25 cellular contexts compared by ENCODE assay signal in the genomic region with DNA sequence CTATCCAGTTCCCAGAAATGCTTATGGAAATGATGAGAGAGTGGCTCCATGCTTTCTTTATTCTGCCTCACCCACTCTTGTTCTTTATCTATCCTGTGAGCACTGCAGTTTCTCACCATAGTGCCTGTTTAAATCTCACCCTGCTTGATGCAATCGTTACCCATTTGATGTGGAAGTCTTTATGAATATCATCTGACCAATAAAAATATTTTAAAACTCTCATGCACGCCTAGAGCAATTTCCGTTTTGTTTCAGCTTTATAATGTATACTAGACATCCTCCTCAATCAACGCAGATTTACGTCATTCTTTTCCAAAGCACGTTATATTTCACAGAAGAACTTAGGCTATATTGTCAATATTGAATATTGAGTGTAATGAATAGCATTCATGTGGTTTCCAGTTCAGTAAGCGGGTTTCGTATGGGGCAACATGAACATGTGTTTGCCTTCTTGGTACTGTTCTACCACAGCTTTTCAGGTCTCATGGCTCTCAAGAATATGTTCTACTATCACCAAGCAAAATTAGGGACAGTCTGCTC. TPM values are rescaled to one million over a fixed set of nuclear protein-coding genes. Genes with fewer than 3 reads are reported as not detected.
DNase-seq lines count a peak whose midpoint lies in the region; ATAC-seq, FAIRE-seq and TF ChIP-seq lines count a peak whose summit lies in the region.
"Had no signal": no experiment of that assay in that cellular context is flagged by ENCODE, and none has a peak within 500 bp of the region (broad histone marks: within the 10 kb centered on the region; RNA-seq: fewer than 3 reads in every experiment).

No MANE protein-coding gene starts in this region.

- DNase-seq in HepG2 (ENCODE audit: low spot score) (no peak), right lobe of liver (no peak), SK-N-MC (ENCODE audit: low read depth, low spot score) (peak; percentile 32), H1 (ENCODE audit: low read depth in 1 of 2, low spot score in 2 of 2) (no peak), tibial nerve (ENCODE audit: low spot score in 2 of 2) (no peak), immature natural killer cell (no peak)
- no peak for DNase-seq in activated CD4-positive, alpha-beta T cell treated with anti-CD3 and anti-CD28 coated beads for 48 hours
- DNase-seq: AML-193; Caco-2; Calu3; CD4-positive, alpha-beta T cell; CD8-positive, alpha-beta T cell; DMS79 treated with DMSO at 0.1 percent for 48 hours; GF-D8 had no signal

- WGBS in HepG2 (ENCODE audit: low lambda C conversion rate) = 3% methylated on average over 8 of the region's 8 CpGs
- 57% methylated on average over 8 of the region's 8 CpGs for WGBS in right lobe of liver (ENCODE audit: insufficient coverage, low coverage, low lambda C conversion rate, missing lambda C conversion rate)
- 83% methylated on average over 8 of the region's 8 CpGs; no CpG with 5 or more reads in 1 of the 2 experiments for WGBS in H1 (ENCODE audit: extremely low coverage in 1 of 2, insufficient coverage in 1 of 2, insufficient read length in 1 of 2, insufficient replicate concordance in 2 of 2, low coverage in 1 of 2, low lambda C conversion rate in 2 of 2, missing lambda C conversion rate in 1 of 2), 2 experiments
- WGBS in tibial nerve, 2 donors = 85 to 90% methylated on average over 8 of the region's 8 CpGs

- H3K79me2 ChIP-seq in HepG2 (ENCODE audit: insufficient read depth, low read length) = no peaks in the 10 kb centered on the region
- no peaks in the 10 kb centered on the region for H3K79me2 ChIP-seq in H1 (ENCODE audit: control insufficient read depth in 1 of 2, insufficient read depth in 2 of 2, low read length in 2 of 2)

- no peak overlapping the region for H3K56ac ChIP-seq in H1 (replicated peaks; ENCODE audit: insufficient read length, low read depth, low read length)

- H3K23ac ChIP-seq in H1 (ENCODE audit: insufficient read length) = no peak overlapping the region

- intact Hi-C loops in HepG2 (cut with micrococcal nuclease; ENCODE audit: unreplicated experiment) (no loop called here), right lobe of liver (cut with DNase I) (no loop called here)

- no peaks in the 10 kb centered on the region for H3K36me3 Mint-ChIP-seq in immature natural killer cell
- H3K36me3 Mint-ChIP-seq: CD8-positive, alpha-beta T cell had no signal

- POLR2A ChIA-PET in HepG2 (lab: Yijun Ruan, JAX) = no interaction called here
- POLR2A ChIA-PET in H1 (lab: Charles Lee; ENCODE audit: partially characterized antibody) = no interaction called here

- H4K8ac ChIP-seq in H1 (ENCODE audit: extremely low read depth, insufficient read depth, low read length) = no peak overlapping the region

- H3K9ac ChIP-seq in HepG2 (ENCODE audit: insufficient read depth, low read depth, low read length) = no peak overlapping the region
- H3K9ac ChIP-seq in SK-N-MC (ENCODE audit: insufficient read length) = no peak overlapping the region
- H3K9ac ChIP-seq in H1 (replicated peaks in 1 of 4; ENCODE audit: extremely low read depth in 1 of 4, low read depth in 3 of 4, low read length in 3 of 4) = no peak overlapping the region
- H3K9ac ChIP-seq: BLaER1 treated with 17β-estradiol and CSF1 and Interleukin-3, amounts not matched to agents 10 nM and 100 nM had no signal

- H3K23me2 ChIP-seq in H1 (ENCODE audit: low read depth, low read length) = no peaks in the 10 kb centered on the region

- H3K14ac ChIP-seq in H1 (ENCODE audit: insufficient read length) = no peak overlapping the region

- no TSS peak for BruUV-seq in HepG2 (replicated peaks; lab: Mats Ljungman, UMichigan)

- H3K27me3 ChIP-seq in HepG2 (ENCODE audit: control insufficient read depth in 1 of 2, insufficient read depth in 2 of 2, low read length in 2 of 2) (no peaks in the 10 kb centered on the region), right lobe of liver (no peaks in the 10 kb centered on the region), H1 (replicated peaks in 1 of 4; ENCODE audit: control insufficient read depth in 3 of 4, extremely low read depth in 1 of 4, insufficient read depth in 3 of 4, low read length in 3 of 4) (no peaks in the 10 kb centered on the region), tibial nerve (no peaks in the 10 kb centered on the region)
- H3K27me3 ChIP-seq: BLaER1 treated with 17β-estradiol and CSF1 and Interleukin-3, amounts not matched to agents 10 nM and 100 nM had no signal

- no peak for TF ChIP-seq EP300 in HepG2 (IDR thresholded peaks at IDR 0.05; ENCODE audit: low read depth in 2 of 2, low read length in 2 of 2)
- no peak for TF ChIP-seq EP300 in HepG2 (CRISPR knock-in tag; IDR thresholded peaks at IDR 0.05; ENCODE audit: borderline replicate concordance)
- TF ChIP-seq EP300 in H1 (IDR thresholded peaks at IDR 0.05; ENCODE audit: borderline replicate concordance in 1 of 2, low read depth in 2 of 2, low read length in 2 of 2) = no peak
- no peak for TF ChIP-seq EP300 in tibial nerve (IDR thresholded peaks at IDR 0.05)

- H3K4me1 ChIP-seq in HepG2 (ENCODE audit: insufficient read depth, low read length) (no peaks in the 10 kb centered on the region), right lobe of liver (no peaks in the 10 kb centered on the region), H1 (replicated peaks in 1 of 4; ENCODE audit: control insufficient read depth in 3 of 4, insufficient read depth in 4 of 4, low read length in 3 of 4) (peaks cover 0 to 8% (median 3%) of the 10 kb centered on the region in 4 experiments; a peak in 3 of 7 replicates), tibial nerve (no peaks in the 10 kb centered on the region)
- H3K4me1 ChIP-seq: A549; BLaER1 treated with 17β-estradiol and CSF1 and Interleukin-3, amounts not matched to agents 10 nM and 100 nM; Caco-2 had no signal

- no peak for ATAC-seq in HepG2
- no peak for ATAC-seq in right lobe of liver
- ATAC-seq: A549; CD8-positive, alpha-beta T cell; GM12878 had no signal

- TF ChIP-seq CTCF in HepG2 (CRISPR knock-in tag; IDR thresholded peaks at IDR 0.05) (no peak), right lobe of liver (IDR thresholded peaks at IDR 0.05) (no peak), H1 (IDR thresholded peaks at IDR 0.05; ENCODE audit: control extremely low read depth in 1 of 3, insufficient read depth in 1 of 3, low read depth in 1 of 3, low read length in 3 of 3) (no peak), tibial nerve (IDR thresholded peaks at IDR 0.05) (no peak)

- H4K91ac ChIP-seq in H1 (replicated peaks; ENCODE audit: insufficient read length, low read length) = no peak overlapping the region

- H3K4me2 ChIP-seq in HepG2 (ENCODE audit: low read depth, low read length) = no peak overlapping the region
- no peak overlapping the region for H3K4me2 ChIP-seq in H1 (ENCODE audit: insufficient read depth in 1 of 2, low read depth in 2 of 2, low read length in 2 of 2)
- H3K4me2 ChIP-seq: A549; BLaER1 treated with 17β-estradiol and CSF1 and Interleukin-3, amounts not matched to agents 10 nM and 100 nM had no signal

- peaks cover 0 to 13% (median 2%) of the 10 kb centered on the region in 6 donors for H3K9me3 Mint-ChIP-seq in immature natural killer cell
- H3K9me3 Mint-ChIP-seq: CD4-positive, alpha-beta T cell had no signal

- H2BK12ac ChIP-seq in H1 (ENCODE audit: low read depth, low read length) = no peak overlapping the region

- TF ChIP-seq RAD21 in HepG2 (CRISPR knock-in tag; IDR thresholded peaks at IDR 0.05) = no peak
- TF ChIP-seq RAD21 in H1 (IDR thresholded peaks at IDR 0.05 in 1 of 2, conservative IDR thresholded peaks at IDR 0.05 in 1 of 2; ENCODE audit: low read depth in 2 of 2, low read length in 2 of 2) = no peak

- H3K4me3 ChIP-seq in HepG2 (replicated peaks in 1 of 3; ENCODE audit: insufficient read depth in 1 of 3, low read depth in 2 of 3, low read length in 3 of 3) (no peak overlapping the region), right lobe of liver (no peak overlapping the region), SK-N-MC (no peak overlapping the region), H1 (ENCODE audit: extremely low read depth in 1 of 4, insufficient read depth in 2 of 4, low read depth in 3 of 4, low read length in 4 of 4) (no peak overlapping the region), tibial nerve (no peak overlapping the region)
- H3K4me3 ChIP-seq: A549; BLaER1 treated with 17β-estradiol and CSF1 and Interleukin-3, amounts not matched to agents 10 nM and 100 nM; GM12878 had no signal

- no peaks in the 10 kb centered on the region for H3K4me1 Mint-ChIP-seq in immature natural killer cell
- H3K4me1 Mint-ChIP-seq: B cell had no signal

- H3K9me3 ChIP-seq in HepG2 (ENCODE audit: low read length) = no peaks in the 10 kb centered on the region
- H3K9me3 ChIP-seq in right lobe of liver = no peaks in the 10 kb centered on the region
- no peaks in the 10 kb centered on the region for H3K9me3 ChIP-seq in SK-N-MC (ENCODE audit: low read depth, low read length)
- no peaks in the 10 kb centered on the region for H3K9me3 ChIP-seq in H1 (ENCODE audit: insufficient read depth in 2 of 2, low read depth in 1 of 2, low read length in 1 of 2)
- H3K9me3 ChIP-seq in tibial nerve = no peaks in the 10 kb centered on the region
- H3K9me3 ChIP-seq: A549; BLaER1 treated with 17β-estradiol and CSF1 and Interleukin-3, amounts not matched to agents 10 nM and 100 nM; Caco-2 had no signal

- H2BK5ac ChIP-seq in H1 (ENCODE audit: low read depth, low read length) = no peak overlapping the region

- no peak overlapping the region for H2BK15ac ChIP-seq in H1 (ENCODE audit: low read length)

- H3K18ac ChIP-seq in H1 (ENCODE audit: extremely low read depth, low read length) = no peak overlapping the region

- H3K4me3 Mint-ChIP-seq in immature natural killer cell = no peak overlapping the region
- H3K4me3 Mint-ChIP-seq: B cell; CD4-positive, alpha-beta T cell; CD8-positive, alpha-beta T cell had no signal

- H3K27ac ChIP-seq in HepG2 (ENCODE audit: extremely low read length, insufficient read depth, low read length) = no peak overlapping the region
- no peak overlapping the region for H3K27ac ChIP-seq in right lobe of liver
- peak overlapping the region; percentile 3; the same call in 1 of the 2 replicates for H3K27ac ChIP-seq in SK-N-MC
- no peak overlapping the region for H3K27ac ChIP-seq in H1 (ENCODE audit: low read depth, low read length)
- H3K27ac ChIP-seq in tibial nerve = no peak overlapping the region
- H3K27ac ChIP-seq: 22Rv1; A549; BLaER1 treated with 17β-estradiol and CSF1 and Interleukin-3, amounts not matched to agents 10 nM and 100 nM; C4-2B had no signal

- 0 out of 2 replicates have a peak overlapping the region, but pooled peaks have one; percentile 64 for H2BK20ac ChIP-seq in H1 (ENCODE audit: low read length)

- H3K79me1 ChIP-seq in H1 (ENCODE audit: low read depth, low read length) = no peaks in the 10 kb centered on the region

- in situ Hi-C loops in HepG2 (cut with HindIII; ENCODE audit: extremely low pct_ligation_motif_present, low pct_unique_long_range_greater_than_20kb) = no loop called here

- no peak overlapping the region for H2AK5ac ChIP-seq in H1 (ENCODE audit: low read depth, low read length)

- no peak overlapping the region for H4K5ac ChIP-seq in H1 (ENCODE audit: insufficient read length, low read depth, low read length)

- H2BK120ac ChIP-seq in H1 (replicated peaks; ENCODE audit: low read depth, low read length) = peak overlapping the region; percentile 43

- peaks cover 0 to 3% (median 0%) of the 10 kb centered on the region in 3 donors for H3K27me3 Mint-ChIP-seq in immature natural killer cell (ENCODE audit: low read depth in 3 of 3)
- H3K27me3 Mint-ChIP-seq: B cell; CD4-positive, alpha-beta T cell had no signal

- no peak for FAIRE-seq in HepG2 (lab: Jason Lieb, UNC)
- FAIRE-seq in H1 (lab: Jason Lieb, UNC) = no peak
- FAIRE-seq in islet of Langerhans (lab: Jason Lieb, UNC) = peak; percentile 58
- FAIRE-seq: A549, D721Med, GM12878, GM12892, GM18507 had no signal

- H3K36me3 ChIP-seq in HepG2 (replicated peaks in 1 of 2; ENCODE audit: control insufficient read depth in 1 of 2, insufficient read depth in 2 of 2, low read length in 2 of 2) (no peaks in the 10 kb centered on the region), right lobe of liver (no peaks in the 10 kb centered on the region), SK-N-MC (ENCODE audit: insufficient read depth, low read length) (no peaks in the 10 kb centered on the region), H1 (ENCODE audit: control insufficient read depth in 2 of 4, insufficient read depth in 4 of 4, low read length in 3 of 4) (no peaks in the 10 kb centered on the region), tibial nerve (no peaks in the 10 kb centered on the region)
- H3K36me3 ChIP-seq: BLaER1 treated with 17β-estradiol and CSF1 and Interleukin-3, amounts not matched to agents 10 nM and 100 nM had no signal

- H4K20me1 ChIP-seq in HepG2 (ENCODE audit: insufficient read depth, low read length) = no peaks in the 10 kb centered on the region
- no peaks in the 10 kb centered on the region for H4K20me1 ChIP-seq in H1 (replicated peaks in 1 of 2; ENCODE audit: control insufficient read depth in 1 of 2, insufficient read depth in 2 of 2, low read length in 2 of 2)
- H4K20me1 ChIP-seq: BLaER1 treated with 17β-estradiol and CSF1 and Interleukin-3, amounts not matched to agents 10 nM and 100 nM had no signal

- no peak overlapping the region for H3K4ac ChIP-seq in H1 (replicated peaks; ENCODE audit: insufficient read length, low read depth, low read length)

- no peak for TF ChIP-seq POLR2A in HepG2 (IDR thresholded peaks at IDR 0.05; ENCODE audit: insufficient read depth in 1 of 2, low read depth in 2 of 2, low read length in 2 of 2)
- TF ChIP-seq POLR2A in right lobe of liver (IDR thresholded peaks at IDR 0.05) = no peak
- no peak for TF ChIP-seq POLR2A in H1 (IDR thresholded peaks at IDR 0.05; ENCODE audit: control extremely low read depth in 1 of 2, low read depth in 2 of 2, low read length in 2 of 2)
- no peak for TF ChIP-seq POLR2A in tibial nerve (IDR thresholded peaks at IDR 0.05)

- no peak overlapping the region for H3K27ac Mint-ChIP-seq in immature natural killer cell
- H3K27ac Mint-ChIP-seq: B cell; CD4-positive, alpha-beta T cell; CD8-positive, alpha-beta T cell had no signal

- CTCF ChIA-PET in HepG2 (lab: Yijun Ruan, JAX; ENCODE audit: low intra/inter-chr PET ratio, low total read pairs) (no interaction called here), H1 (lab: Charles Lee; ENCODE audit: partially characterized antibody) (interaction anchor here (0.7 kb wide), 1 partner anchor 177 kb away, joined by 3 read pairs; no protein-coding TSS in a partner anchor)

- no peak overlapping the region for H2AFZ ChIP-seq in HepG2 (ENCODE audit: low read length)
- no peak overlapping the region for H2AFZ ChIP-seq in H1 (ENCODE audit: low read length)

RNA-seq across cellular contexts. Expression of gene GPM6A, which starts 32.9 kb away (rescaled TPM):
- not detected in 2 replicates for total RNA-seq in HepG2 (2016; rRNA removed; fragmentation: Illumina TruSeq; extraction: Trizol)
- total RNA-seq in HepG2 (2016; cell fraction: cytosol; rRNA removed; fragmentation: Illumina TruSeq; extraction: Trizol; ENCODE audit: low read depth) = not detected in 2 replicates
- not detected in 2 replicates for total RNA-seq in HepG2 (2016; cell fraction: insoluble cytoplasmic fraction; rRNA removed; fragmentation: Illumina TruSeq; extraction: Trizol)
- total RNA-seq in HepG2 (2016; cell fraction: membrane; rRNA removed; fragmentation: Illumina TruSeq; extraction: Trizol) = not detected in 2 replicates
- total RNA-seq in HepG2 (2016; cell fraction: nucleus; rRNA removed; fragmentation: Illumina TruSeq; extraction: Trizol) = not detected in 2 replicates
- polyA plus RNA-seq in HepG2 (2011; rRNA removed) = not detected in 2 replicates
- polyA plus RNA-seq in HepG2 (2011; cell fraction: cytosol; rRNA removed) = not detected in 2 replicates
- not detected in 2 replicates for polyA plus RNA-seq in HepG2 (2011; cell fraction: nucleus; rRNA removed)
- not detected in 2 replicates for polyA plus RNA-seq in HepG2 (2012)
- polyA plus RNA-seq in HepG2 (2016; cell fraction: cytosol; fragmentation: Illumina TruSeq; extraction: Trizol; ENCODE audit: low read depth) = not detected in 2 replicates
- polyA plus RNA-seq in HepG2 (2016; cell fraction: insoluble cytoplasmic fraction; fragmentation: Illumina TruSeq; extraction: Trizol; ENCODE audit: low read depth) = not detected in 2 replicates
- not detected in 2 replicates for polyA plus RNA-seq in HepG2 (2016; cell fraction: membrane; fragmentation: Illumina TruSeq; extraction: Trizol; ENCODE audit: low read depth)
- polyA plus RNA-seq in HepG2 (2016; cell fraction: nucleus; fragmentation: Illumina TruSeq; extraction: Trizol; ENCODE audit: insufficient read depth, low read depth) = not detected in 2 replicates
- not detected in 2 replicates for polyA minus RNA-seq in HepG2 (2011; rRNA and poly(A)+ RNA removed; ENCODE audit: low replicate concordance)
- not detected in 2 replicates for polyA minus RNA-seq in HepG2 (2011; cell fraction: cytosol; rRNA and poly(A)+ RNA removed)
- polyA minus RNA-seq in HepG2 (2011; cell fraction: nucleus; rRNA and poly(A)+ RNA removed) = not detected in 2 replicates
- 10 to 100 TPM in 1 of 6 experiments, 1 to 10 TPM in 5; 4.4 to 10.1 (median 6.9) TPM for total RNA-seq in right lobe of liver
- 2.0 and 2.6 TPM in 2 replicates for total RNA-seq in H1 (2021; fragmentation: NEBNext Ultra II Directional; extraction: Animal tissue kit (Norgen Biotek cat#: 25700))
- polyA plus RNA-seq in H1 (2011; rRNA removed) = 4.4 and 9.5 TPM in 2 replicates
- polyA plus RNA-seq in H1 (2011; cell fraction: cytosol; rRNA removed) = 3.6 TPM
- polyA plus RNA-seq in H1 (2011; cell fraction: nucleus; rRNA removed) = 7.4 TPM
- polyA plus RNA-seq in H1 (2012, experiment 1 of 2) = 4.6 to 7.6 TPM (median 5.3 TPM) in 4 replicates
- polyA plus RNA-seq in H1 (2012, experiment 2 of 2) = 0.21 TPM
- 6.9 TPM for polyA plus RNA-seq in H1 (2013, experiment 1 of 2)
- polyA plus RNA-seq in H1 (2013, experiment 2 of 2) = 6.5 TPM
- polyA minus RNA-seq in H1 (2011; rRNA and poly(A)+ RNA removed) = 15.6 and 21.6 TPM in 2 replicates
- polyA minus RNA-seq in H1 (2011; cell fraction: cytosol; rRNA and poly(A)+ RNA removed) = 3.7 TPM
- polyA minus RNA-seq in H1 (2011; cell fraction: nucleus; rRNA and poly(A)+ RNA removed) = 3.0 TPM
- total RNA-seq in tibial nerve = 10 to 100 TPM in 3 of 4 donors, 1 to 10 TPM in 1; 8.4 to 33.7 (median 21.3) TPM
- polyA plus RNA-seq in immature natural killer cell = not detected
- total RNA-seq: Caco-2; CD4-positive, alpha-beta T cell had no signal
- polyA plus RNA-seq: BJ had no signal
